In genomic region chr4:121733942-121734341, GRCh38 we compare ENCODE assay signal across 26 cellular contexts. TPM values are rescaled to one million over a fixed set of nuclear protein-coding genes. Genes with fewer than 3 reads are reported as not detected.
"Had no signal": no experiment of that assay in that cellular context is flagged by ENCODE, and none has a peak within 500 bp of the region (broad histone marks: within the 10 kb centered on the region; RNA-seq: fewer than 3 reads in every experiment).

No MANE protein-coding gene starts in this region.

- ATAC-seq: natural killer cell; pancreas; right cardiac atrium; right lobe of liver; stimulated activated effector memory CD8-positive, alpha-beta T cell treated with anti-CD3 and anti-CD28 coated beads, Interleukin-12 subunit alpha, Interleukin-12 subunit beta, amount 100 ng/mL, for 72 hours; stimulated activated naive B cell treated with anti-CD40 and anti-IgM and Interleukin-4, amounts not matched to agents 10 μg/mL and 1 μg/mL and 100 μg/mL, for 72 hours had no signal

- H3K4me3 Mint-ChIP-seq: natural killer cell; nephron; neural progenitor cell; stimulated activated effector memory CD8-positive, alpha-beta T cell treated with anti-CD3 and anti-CD28 coated beads, Interleukin-12 subunit alpha, Interleukin-12 subunit beta, amount 100 ng/mL, for 72 hours; stimulated activated naive B cell treated with anti-CD40 and anti-IgM and Interleukin-4, amounts not matched to agents 10 μg/mL and 1 μg/mL and 100 μg/mL, for 72 hours; stimulated activated naive CD8-positive, alpha-beta T cell treated with anti-CD3 and anti-CD28 coated beads, Interleukin-15, Interleukin-2, amounts not matched to agents 100 ng/mL and 50 ng/mL, for 24 hours had no signal

- H3K36me3 Mint-ChIP-seq: natural killer cell; neural progenitor cell; stimulated activated effector memory CD8-positive, alpha-beta T cell treated with anti-CD3 and anti-CD28 coated beads, Interleukin-12 subunit alpha, Interleukin-12 subunit beta, amount 100 ng/mL, for 72 hours; stimulated activated naive B cell treated with anti-CD40 and anti-IgM and Interleukin-4, amounts not matched to agents 10 μg/mL and 1 μg/mL and 100 μg/mL, for 72 hours had no signal

- H3K9me3 Mint-ChIP-seq: natural killer cell; nephron; neural progenitor cell; stimulated activated effector memory CD8-positive, alpha-beta T cell treated with anti-CD3 and anti-CD28 coated beads, Interleukin-12 subunit alpha, Interleukin-12 subunit beta, amount 100 ng/mL, for 72 hours; stimulated activated naive B cell treated with anti-CD40 and anti-IgM and Interleukin-4, amounts not matched to agents 10 μg/mL and 1 μg/mL and 100 μg/mL, for 72 hours; stimulated activated naive CD8-positive, alpha-beta T cell treated with anti-CD3 and anti-CD28 coated beads, Interleukin-15, Interleukin-2, amounts not matched to agents 100 ng/mL and 50 ng/mL, for 24 hours had no signal

- DNase-seq: natural killer cell; pancreas; right cardiac atrium; right lobe of liver; sigmoid colon; small intestine; stimulated activated CD4-positive, alpha-beta T cell treated with anti-CD3 and anti-CD28 coated beads, Interleukin-15, amount 100 ng/mL, for 24 hours; stimulated activated CD4-positive, alpha-beta T cell treated with anti-CD3 and anti-CD28 coated beads, Interleukin-2, amount 100 ng/mL, for 24 hours; stimulated activated CD4-positive, alpha-beta T cell treated with anti-CD3 and anti-CD28 coated beads, Interleukin-2, amount 100 ng/mL, for 48 hours; stimulated activated CD4-positive, alpha-beta T cell treated with anti-CD3 and anti-CD28 coated beads, Interleukin-4, amount 100 ng/mL, for 24 hours; stimulated activated naive B cell treated with anti-CD40 and anti-IgM and Interleukin-4, amounts not matched to agents 10 μg/mL and 1 μg/mL and 100 μg/mL, for 72 hours; stimulated activated naive CD4-positive, alpha-beta T cell treated with Interleukin-2 at 50 U/mL for 16 hours; stomach; thyroid gland; trophoblast cell; upper lobe of left lung had no signal

- H3K27ac Mint-ChIP-seq: natural killer cell; neural progenitor cell; stimulated activated effector memory CD8-positive, alpha-beta T cell treated with anti-CD3 and anti-CD28 coated beads, Interleukin-12 subunit alpha, Interleukin-12 subunit beta, amount 100 ng/mL, for 72 hours; stimulated activated naive B cell treated with anti-CD40 and anti-IgM and Interleukin-4, amounts not matched to agents 10 μg/mL and 1 μg/mL and 100 μg/mL, for 72 hours; stimulated activated naive CD8-positive, alpha-beta T cell treated with anti-CD3 and anti-CD28 coated beads, Interleukin-15, Interleukin-2, amounts not matched to agents 100 ng/mL and 50 ng/mL, for 24 hours had no signal

- H3K4me1 Mint-ChIP-seq: natural killer cell; stimulated activated effector memory CD8-positive, alpha-beta T cell treated with anti-CD3 and anti-CD28 coated beads, Interleukin-12 subunit alpha, Interleukin-12 subunit beta, amount 100 ng/mL, for 72 hours; stimulated activated naive B cell treated with anti-CD40 and anti-IgM and Interleukin-4, amounts not matched to agents 10 μg/mL and 1 μg/mL and 100 μg/mL, for 72 hours had no signal

RNA-seq across cellular contexts. Expression of gene SMIM43, which starts 31.0 kb away (rescaled TPM):
- total RNA-seq: natural killer cell, osteocyte, pancreas, posterior vena cava, prostate gland, right lobe of liver, thoracic aorta, thyroid gland, upper lobe of left lung, ureter, vagina had no signal
